ENCODE assay signal across 20 cellular contexts in the genomic region with DNA sequence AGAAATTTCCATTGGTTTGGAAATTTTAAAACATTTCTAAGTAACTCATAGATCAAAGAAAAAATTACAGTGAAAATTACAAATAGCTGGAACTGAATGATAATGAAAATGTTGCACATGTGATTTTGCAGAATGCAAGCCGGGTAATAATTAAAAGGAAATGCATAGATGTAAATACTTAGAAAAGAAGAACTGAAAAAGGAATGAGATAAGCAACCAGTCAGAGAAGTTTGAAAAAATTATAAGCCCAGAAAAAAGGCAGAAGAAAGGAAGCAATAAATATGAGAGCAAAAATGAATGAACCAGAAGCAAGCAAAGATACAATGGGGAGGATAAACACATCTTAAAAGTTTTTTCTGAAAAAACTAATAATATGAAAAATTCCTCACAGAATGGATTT. TPM values are rescaled to one million over a fixed set of nuclear protein-coding genes. Genes with fewer than 3 reads are reported as not detected.
DNase-seq lines count a peak whose midpoint lies in the region; ATAC-seq and TF ChIP-seq lines count a peak whose summit lies in the region.
"Had no signal": no experiment of that assay in that cellular context is flagged by ENCODE, and none has a peak within 500 bp of the region (broad histone marks: within the 10 kb centered on the region; RNA-seq: fewer than 3 reads in every experiment).

No MANE protein-coding gene starts in this region.

- no peaks in the 10 kb centered on the region for H3K9me2 ChIP-seq in MM.1S (replicated peaks; ENCODE audit: insufficient read depth, low read length)

- peaks cover 6% of the 10 kb centered on the region for H3K36me3 Mint-ChIP-seq in activated CD8-positive, alpha-beta memory T cell treated with anti-CD3 and anti-CD28 coated beads, Interleukin-2, amount 10 ng/mL, durations not matched to agents 7 days and 5 days
- peaks cover 21% of the 10 kb centered on the region for H3K36me3 Mint-ChIP-seq in activated CD4-positive, alpha-beta memory T cell treated with anti-CD3 and anti-CD28 coated beads, Interleukin-2, amount 10 ng/mL, durations not matched to agents 7 days and 5 days (ENCODE audit: low read depth)

- H3K4me3 ChIP-seq in MM.1S (ENCODE audit: low read length), result no peak overlapping the region; the same call in 1 of the 2 replicates
- H3K4me3 ChIP-seq in neutrophil (ENCODE audit: low read depth in 1 of 2, low read length in 1 of 2), result no peak overlapping the region

- CTCF ChIA-PET in activated CD8-positive, alpha-beta memory T cell treated with anti-CD3 and anti-CD28 coated beads, Interleukin-2, amount 10 ng/mL, durations not matched to agents 7 days and 5 days (lab: Charles Lee), result no interaction called here
- CTCF ChIA-PET in activated CD4-positive, alpha-beta memory T cell treated with anti-CD3 and anti-CD28 coated beads, Interleukin-2, amount 10 ng/mL, durations not matched to agents 7 days and 5 days (lab: Charles Lee), result no interaction called here

- TF ChIP-seq CTCF in MM.1S (IDR thresholded peaks at IDR 0.05; ENCODE audit: low read length) (no peak), neutrophil (IDR thresholded peaks at IDR 0.05) (no peak)

- H3K79me2 ChIP-seq in MM.1S (ENCODE audit: low read length), result no peaks in the 10 kb centered on the region

- H3K27me3 Mint-ChIP-seq in activated CD8-positive, alpha-beta memory T cell treated with anti-CD3 and anti-CD28 coated beads, Interleukin-2, amount 10 ng/mL, durations not matched to agents 7 days and 5 days, result no peaks in the 10 kb centered on the region
- no peaks in the 10 kb centered on the region for H3K27me3 Mint-ChIP-seq in activated CD4-positive, alpha-beta memory T cell treated with anti-CD3 and anti-CD28 coated beads, Interleukin-2, amount 10 ng/mL, durations not matched to agents 7 days and 5 days

- no peaks in the 10 kb centered on the region for H3K27me3 ChIP-seq in MM.1S (replicated peaks; ENCODE audit: insufficient read depth, low read length)
- H3K27me3 ChIP-seq in neutrophil, result no peaks in the 10 kb centered on the region

- ATAC-seq in activated CD8-positive, alpha-beta memory T cell treated with anti-CD3 and anti-CD28 coated beads, Interleukin-2, amount 10 ng/mL, durations not matched to agents 7 days and 5 days, result no peak

- POLR2A ChIA-PET in activated CD4-positive, alpha-beta memory T cell treated with anti-CD3 and anti-CD28 coated beads, Interleukin-2, amount 10 ng/mL, durations not matched to agents 7 days and 5 days (lab: Charles Lee), result interaction anchor here (1.6 to 4.4 kb wide), 3 partner anchors 9 to 29 kb away, joined by 3 to 48 read pairs (median 5); no protein-coding TSS in a partner anchor

- H3K27ac Mint-ChIP-seq in activated CD8-positive, alpha-beta memory T cell treated with anti-CD3 and anti-CD28 coated beads, Interleukin-2, amount 10 ng/mL, durations not matched to agents 7 days and 5 days, result peak overlapping the region; percentile 80
- H3K27ac Mint-ChIP-seq in activated CD4-positive, alpha-beta memory T cell treated with anti-CD3 and anti-CD28 coated beads, Interleukin-2, amount 10 ng/mL, durations not matched to agents 7 days and 5 days, result peak overlapping the region; percentile 92

- H4K20me1 ChIP-seq in MM.1S (ENCODE audit: insufficient read depth, low read length), result no peaks in the 10 kb centered on the region

- H3K4me1 ChIP-seq in MM.1S (ENCODE audit: low read length), result peaks cover 34% of the 10 kb centered on the region
- peaks cover 51 to 58% of the 10 kb centered on the region in 2 experiments for H3K4me1 ChIP-seq in neutrophil (ENCODE audit: control insufficient read depth in 1 of 2, insufficient read depth in 1 of 2, low read depth in 1 of 2, low read length in 1 of 2)

- H3K4me1 Mint-ChIP-seq in activated CD8-positive, alpha-beta memory T cell treated with anti-CD3 and anti-CD28 coated beads, Interleukin-2, amount 10 ng/mL, durations not matched to agents 7 days and 5 days, result peaks cover 65% of the 10 kb centered on the region
- peaks cover 69% of the 10 kb centered on the region for H3K4me1 Mint-ChIP-seq in activated CD4-positive, alpha-beta memory T cell treated with anti-CD3 and anti-CD28 coated beads, Interleukin-2, amount 10 ng/mL, durations not matched to agents 7 days and 5 days

- H3K9me3 Mint-ChIP-seq in activated CD8-positive, alpha-beta memory T cell treated with anti-CD3 and anti-CD28 coated beads, Interleukin-2, amount 10 ng/mL, durations not matched to agents 7 days and 5 days (ENCODE audit: low read depth), result no peaks in the 10 kb centered on the region
- no peaks in the 10 kb centered on the region for H3K9me3 Mint-ChIP-seq in activated CD4-positive, alpha-beta memory T cell treated with anti-CD3 and anti-CD28 coated beads, Interleukin-2, amount 10 ng/mL, durations not matched to agents 7 days and 5 days

- peaks cover 12% of the 10 kb centered on the region for H3F3A ChIP-seq in MM.1S (ENCODE audit: insufficient read depth, low read length)

- H3K4me2 ChIP-seq in MM.1S (ENCODE audit: low read depth, low read length), result peak overlapping the region; percentile 99; the same call in 1 of the 2 replicates

- H2AFZ ChIP-seq in MM.1S (ENCODE audit: low read length), result no peak overlapping the region

- peak overlapping the region; percentile 72; the same call in 1 of the 2 replicates for H3K27ac ChIP-seq in MM.1S (ENCODE audit: low read length)
- peak overlapping the region; percentile 92 for H3K27ac ChIP-seq in neutrophil
- H3K27ac ChIP-seq: C4-2B had no signal

- H3K36me3 ChIP-seq in MM.1S (replicated peaks; ENCODE audit: insufficient read depth, low read length), result no peaks in the 10 kb centered on the region
- no peaks in the 10 kb centered on the region for H3K36me3 ChIP-seq in neutrophil

- peak overlapping the region; percentile 72 for H3K4me3 Mint-ChIP-seq in activated CD8-positive, alpha-beta memory T cell treated with anti-CD3 and anti-CD28 coated beads, Interleukin-2, amount 10 ng/mL, durations not matched to agents 7 days and 5 days
- peak overlapping the region; percentile 91 for H3K4me3 Mint-ChIP-seq in activated CD4-positive, alpha-beta memory T cell treated with anti-CD3 and anti-CD28 coated beads, Interleukin-2, amount 10 ng/mL, durations not matched to agents 7 days and 5 days

- no peak for DNase-seq in activated CD8-positive, alpha-beta memory T cell treated with anti-CD3 and anti-CD28 coated beads, Interleukin-2, amount 10 ng/mL, durations not matched to agents 7 days and 5 days
- DNase-seq in activated CD8-positive, alpha-beta memory T cell treated with anti-CD3 and anti-CD28 coated beads for 24 hours, result no peak
- DNase-seq in MM.1S (no peak), head of caudate nucleus (no peak), posterior vena cava (ENCODE audit: low spot score) (no peak)
- DNase-seq in activated CD4-positive, alpha-beta memory T cell treated with anti-CD3 and anti-CD28 coated beads, Interleukin-2, amount 10 ng/mL, durations not matched to agents 7 days and 5 days, result no peak
- no peak for DNase-seq in activated effector memory CD4-positive, alpha-beta T cell treated with anti-CD3 and anti-CD28 coated beads, Interleukin-2, amount 50 U/mL, for 16 hours
- DNase-seq: activated naive CD4-positive, alpha-beta T cell; anterior cingulate cortex; caudate nucleus; kidney glomerular epithelial cell; mesenchymal stem cell; NCI-H1092 treated with DMSO at 0.1 percent for 48 hours; NCI-H2081 treated with DMSO at 0.1 percent for 48 hours; NK-92 treated with Interleukin-12 subunit alpha and Interleukin-12 subunit beta, amount 100 ng/mL, for 24 hours had no signal

- H3K9me3 ChIP-seq in MM.1S (replicated peaks; ENCODE audit: insufficient read depth, low read length) (no peaks in the 10 kb centered on the region), neutrophil (no peaks in the 10 kb centered on the region)

- H3K9ac ChIP-seq in MM.1S (ENCODE audit: low read length), result no peak overlapping the region

- intact Hi-C loops in head of caudate nucleus (cut with DNase I), result no loop called here
- intact Hi-C loops in posterior vena cava (cut with DNase I), result no loop called here

RNA-seq across cellular contexts. Expression of a gene that starts 3.2 kb away (rescaled TPM):
- 10 to 100 TPM; 44.9 to 72.0 TPM for total RNA-seq in activated CD8-positive, alpha-beta memory T cell treated with anti-CD3 and anti-CD28 coated beads, Interleukin-2, amount 10 ng/mL, durations not matched to agents 7 days and 5 days
- 100 to 1,000 TPM in 1 of 2 experiments, 10 to 100 TPM in 1; 98.2 to 100 TPM for total RNA-seq in activated CD4-positive, alpha-beta memory T cell treated with anti-CD3 and anti-CD28 coated beads, Interleukin-2, amount 10 ng/mL, durations not matched to agents 7 days and 5 days
- 10 to 100 TPM; 17.0 to 26.1 TPM for total RNA-seq in posterior vena cava
- total RNA-seq: NCI-H460 had no signal

RNA-seq across cellular contexts. Expression of a gene that starts 57.5 kb away (rescaled TPM):
- not detected for total RNA-seq in activated CD8-positive, alpha-beta memory T cell treated with anti-CD3 and anti-CD28 coated beads, Interleukin-2, amount 10 ng/mL, durations not matched to agents 7 days and 5 days
- under 1 TPM; 0.15 to 0.33 TPM for total RNA-seq in activated CD4-positive, alpha-beta memory T cell treated with anti-CD3 and anti-CD28 coated beads, Interleukin-2, amount 10 ng/mL, durations not matched to agents 7 days and 5 days
- total RNA-seq in posterior vena cava, result not detected
- total RNA-seq: frontal cortex, NCI-H460, temporal lobe had no signal
